Comparison of ENCODE assay signal across 1 cellular context in the genomic region with DNA sequence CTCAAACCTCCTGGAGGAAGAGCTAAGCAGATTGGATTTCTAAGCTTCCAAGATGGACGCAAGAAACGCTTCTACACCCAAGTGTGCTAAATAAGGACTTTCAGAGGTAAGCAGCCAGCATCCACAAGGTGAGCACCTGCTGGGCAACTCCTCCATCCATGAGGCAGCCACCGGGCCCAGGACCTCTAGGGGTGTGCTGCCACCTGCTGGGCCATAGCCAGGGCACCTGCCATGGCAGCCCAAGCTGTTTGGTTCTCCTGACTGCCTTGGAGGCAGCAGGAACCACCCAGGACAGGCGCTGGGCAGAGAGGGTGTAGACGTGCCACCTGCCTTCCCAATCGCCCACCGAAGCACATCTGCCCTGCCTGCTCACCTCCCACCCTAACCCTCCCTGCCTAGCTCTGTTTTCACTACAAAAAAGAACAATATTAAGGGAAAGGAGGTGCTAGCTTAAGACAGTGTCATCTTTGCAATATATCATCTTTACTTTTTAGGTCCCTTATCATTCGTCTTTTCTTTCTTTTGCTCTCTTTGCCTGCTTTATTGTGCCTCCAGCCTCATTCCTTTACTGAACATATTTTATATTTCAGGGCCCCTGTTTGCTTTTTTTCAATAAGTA.
TF ChIP-seq lines count a peak whose summit lies in the region.

No MANE protein-coding gene starts in this region.

TF ChIP-seq in H1, 55 proteins besides CTCF, POLR2A, EP300 and RAD21:
- peak; percentile 70 for TF ChIP-seq YY1 (IDR thresholded peaks at IDR 0.05; ENCODE audit: low read depth, low read length)
- no peak for TF ChIP-seq RXRA (IDR thresholded peaks at IDR 0.05; ENCODE audit: insufficient read depth, low read depth, low read length)
- TF ChIP-seq, protein P1, sequence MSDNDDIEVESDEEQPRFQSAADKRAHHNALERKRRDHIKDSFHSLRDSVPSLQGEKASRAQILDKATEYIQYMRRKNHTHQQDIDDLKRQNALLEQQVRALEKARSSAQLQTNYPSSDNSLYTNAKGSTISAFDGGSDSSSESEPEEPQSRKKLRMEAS (IDR thresholded peaks at IDR 0.05), result peak; percentile 50
TF ChIP-seq in H1: peak in this region for 2.
